ENCODE assay signal across 19 cellular contexts in genomic region chr12:126389215-126389841, GRCh38.
DNase-seq lines count a peak whose midpoint lies in the region; ATAC-seq and TF ChIP-seq lines count a peak whose summit lies in the region.
"Had no signal": no experiment of that assay in that cellular context is flagged by ENCODE, and none has a peak within 500 bp of the region (broad histone marks: within the 10 kb centered on the region; RNA-seq: fewer than 3 reads in every experiment).

No MANE protein-coding gene starts in this region.

- H2AFZ ChIP-seq in ACC112 (ENCODE audit: low read length, unreplicated experiment), result peak overlapping the region; percentile 45
- H2AFZ ChIP-seq: parathyroid adenoma had no signal

- H3K4me1 ChIP-seq in ACC112 (ENCODE audit: control insufficient read depth, insufficient read depth, low read length, unreplicated experiment), result peaks cover 44% of the 10 kb centered on the region
- H3K4me1 ChIP-seq: gastrocnemius medialis, parathyroid adenoma had no signal

- H3K79me2 ChIP-seq in ACC112 (ENCODE audit: control insufficient read depth, insufficient read depth, low read length, unreplicated experiment), result no peaks in the 10 kb centered on the region
- H3K79me2 ChIP-seq: parathyroid adenoma had no signal

- no peaks in the 10 kb centered on the region for H3K36me3 ChIP-seq in ACC112 (ENCODE audit: insufficient read depth, low read length)
- H3K36me3 ChIP-seq: gastrocnemius medialis had no signal

- ATAC-seq in HG02870 (IDR thresholded peaks at IDR 0.05; ENCODE audit: unreplicated experiment), result no peak
- ATAC-seq in HG03439 (IDR thresholded peaks at IDR 0.05; ENCODE audit: unreplicated experiment), result no peak
- ATAC-seq in GM18502 (IDR thresholded peaks at IDR 0.05; ENCODE audit: poor library complexity, unreplicated experiment), result no peak
- ATAC-seq: activated T-cell treated with anti-CD3 and anti-CD28 coated beads, Interleukin-2, amount 50 U/mL, for 4 hours; gastrocnemius medialis; K562 had no signal

- H3K27ac ChIP-seq in ACC112 (ENCODE audit: low read depth, low read length), result peak overlapping the region; percentile 77
- H3K27ac ChIP-seq: gastrocnemius medialis, parathyroid adenoma had no signal

- H3K4me3 ChIP-seq in ACC112 (ENCODE audit: low read depth, low read length) (peak overlapping the region; percentile 21), HFF-Myc (replicated peaks; ENCODE audit: low read depth, low read length) (no peak overlapping the region)
- H3K4me3 ChIP-seq: gastrocnemius medialis, K562 had no signal

- H3K27me3 ChIP-seq in ACC112 (ENCODE audit: insufficient read depth, low read length), result no peaks in the 10 kb centered on the region
- H3K27me3 ChIP-seq: gastrocnemius medialis had no signal

- peak; percentile 78 for DNase-seq in HFF-Myc (ENCODE audit: extremely low read depth, low read depth)
- DNase-seq in T1000 (lab: John Stamatoyannopoulos, UW), result peak; percentile 18
- peak; percentile 7 for DNase-seq in inferior parietal cortex (ENCODE audit: extremely low spot score)
- DNase-seq in middle frontal gyrus (ENCODE audit: extremely low spot score, low spot score), result no peak
- DNase-seq: activated CD4-positive, alpha-beta T cell treated with anti-CD3 and anti-CD28 coated beads, Interleukin-2, amount 10 ng/mL, durations not matched to agents 24 days and 14 days; activated T-cell treated with anti-CD3 and anti-CD28 coated beads, Interleukin-2, amount 50 U/mL, for 4 hours; C1 segment of cervical spinal cord; EL; gastrocnemius medialis; islet precursor cell; midbrain; NCI-H2107; stimulated activated CD8-positive, alpha-beta memory T cell treated with anti-CD3 and anti-CD28 coated beads, Interleukin-4, amount 100 ng/mL, for 48 hours had no signal

- no peak for TF ChIP-seq CTCF in HFF-Myc (IDR thresholded peaks at IDR 0.05; ENCODE audit: low read depth, low read length, missing control alignments)
